Comparison of ENCODE assay signal across 8 cellular contexts in genomic region chr17:2025220-2025621, GRCh38. TPM values are rescaled to one million over a fixed set of nuclear protein-coding genes. Genes with fewer than 3 reads are reported as not detected.
A peak's percentile ranks its signal among the peaks of the same experiment; 100 is the strongest.
DNase-seq lines count a peak whose midpoint lies in the region; ATAC-seq and TF ChIP-seq lines count a peak whose summit lies in the region.

Gene RTN4RL1 (minus strand): TSS chr17:2025334. CDS start chr17:2024865, 469 bp downstream.

- no peaks in the 10 kb centered on the region for H3K9me3 ChIP-seq in lower lobe of right lung

- H3K27ac ChIP-seq in lower lobe of right lung, result peak within 1 kb of the TSS; percentile 60

- H3K4me3 ChIP-seq in lower lobe of right lung, result peak within 1 kb of the TSS; percentile 64

- peak; percentile 59 for DNase-seq in ELR (ENCODE audit: low read depth)
- DNase-seq in NCI-H187 (lab: John Stamatoyannopoulos, UW), result peak; percentile 39 to 80
- peak; percentile 76 for DNase-seq in activated CD4-positive, alpha-beta T cell treated with anti-CD3 and anti-CD28 coated beads, Interleukin-2, amount 50 U/mL, for 1 hour
- peak; percentile 84 for DNase-seq in lower lobe of right lung
- DNase-seq in stimulated activated CD8-positive, alpha-beta memory T cell treated with anti-CD3 and anti-CD28 coated beads, Interleukin-2, amount 100 ng/mL, for 1 hour (ENCODE audit: low read depth in 2 of 2), result peak; percentile 26 to 57
- no peak for DNase-seq in NK-92 treated with Interleukin-12 subunit alpha and Interleukin-12 subunit beta, amount 100 ng/mL, for 24 hours (lab: John Stamatoyannopoulos, UW)
- DNase-seq in hepatic stellate cell (ENCODE audit: low spot score), result no peak

- no peaks in the 10 kb centered on the region for H3K36me3 ChIP-seq in lower lobe of right lung

- peaks cover 12% of the 10 kb centered on the region for H3K36me3 Mint-ChIP-seq in dendritic cell treated with granulocyte-macrophage colony-stimulating factor and Interleukin-4, amounts not matched to agents 40 ng/mL and 50 ng/mL, for 4 days (ENCODE audit: low read depth)

- H3K27me3 Mint-ChIP-seq in dendritic cell treated with granulocyte-macrophage colony-stimulating factor and Interleukin-4, amounts not matched to agents 40 ng/mL and 50 ng/mL, for 4 days, result peaks cover 91% of the 10 kb centered on the region

- peaks cover 36% of the 10 kb centered on the region for H3K4me1 ChIP-seq in lower lobe of right lung

- H3K9me3 Mint-ChIP-seq in dendritic cell treated with granulocyte-macrophage colony-stimulating factor and Interleukin-4, amounts not matched to agents 40 ng/mL and 50 ng/mL, for 4 days, result no peaks in the 10 kb centered on the region

- peak within 1 kb of the TSS; percentile 71 for H3K4me3 Mint-ChIP-seq in dendritic cell treated with granulocyte-macrophage colony-stimulating factor and Interleukin-4, amounts not matched to agents 40 ng/mL and 50 ng/mL, for 4 days

- peaks cover 41% of the 10 kb centered on the region for H3K4me1 Mint-ChIP-seq in dendritic cell treated with granulocyte-macrophage colony-stimulating factor and Interleukin-4, amounts not matched to agents 40 ng/mL and 50 ng/mL, for 4 days (ENCODE audit: low read depth)

- H3K27ac Mint-ChIP-seq in dendritic cell treated with granulocyte-macrophage colony-stimulating factor and Interleukin-4, amounts not matched to agents 40 ng/mL and 50 ng/mL, for 4 days, result no peak within 1 kb of the TSS

- no peak for TF ChIP-seq CTCF in lower lobe of right lung (IDR thresholded peaks at IDR 0.05)

- intact Hi-C loops in dendritic cell treated with granulocyte-macrophage colony-stimulating factor and Interleukin-4, amounts not matched to agents 40 ng/mL and 50 ng/mL, for 4 days (cut with micrococcal nuclease), result no loop called here
- intact Hi-C loops in lower lobe of right lung (cut with DNase I), result no loop called here

- peak; percentile 65 to 71 for ATAC-seq in lower lobe of right lung

- H3K27me3 ChIP-seq in lower lobe of right lung (ENCODE audit: low read depth), result peaks cover 65% of the 10 kb centered on the region

RNA-seq across cellular contexts. Expression of gene RTN4RL1, which starts in this region (rescaled TPM):
- total RNA-seq in lower lobe of right lung, result 5.8 TPM

Comparison
In these comparisons a context has a peak if more than half of its experiments do, and no peak if none do; other contexts are left out.
1. DNase-seq: peak in ELR (single experiment), NCI-H187 (2 of 2), activated CD4-positive, alpha-beta T cell treated with anti-CD3 and anti-CD28 coated beads, Interleukin-2, amount 50 U/mL, for 1 hour (single experiment), lower lobe of right lung (single experiment) and stimulated activated CD8-positive, alpha-beta memory T cell treated with anti-CD3 and anti-CD28 coated beads, Interleukin-2, amount 100 ng/mL, for 1 hour (2 of 2); none in NK-92 treated with Interleukin-12 subunit alpha and Interleukin-12 subunit beta, amount 100 ng/mL, for 24 hours (single experiment) and hepatic stellate cell (single experiment).